Comparison of ENCODE assay signal across 1 cellular context in the genomic region with DNA sequence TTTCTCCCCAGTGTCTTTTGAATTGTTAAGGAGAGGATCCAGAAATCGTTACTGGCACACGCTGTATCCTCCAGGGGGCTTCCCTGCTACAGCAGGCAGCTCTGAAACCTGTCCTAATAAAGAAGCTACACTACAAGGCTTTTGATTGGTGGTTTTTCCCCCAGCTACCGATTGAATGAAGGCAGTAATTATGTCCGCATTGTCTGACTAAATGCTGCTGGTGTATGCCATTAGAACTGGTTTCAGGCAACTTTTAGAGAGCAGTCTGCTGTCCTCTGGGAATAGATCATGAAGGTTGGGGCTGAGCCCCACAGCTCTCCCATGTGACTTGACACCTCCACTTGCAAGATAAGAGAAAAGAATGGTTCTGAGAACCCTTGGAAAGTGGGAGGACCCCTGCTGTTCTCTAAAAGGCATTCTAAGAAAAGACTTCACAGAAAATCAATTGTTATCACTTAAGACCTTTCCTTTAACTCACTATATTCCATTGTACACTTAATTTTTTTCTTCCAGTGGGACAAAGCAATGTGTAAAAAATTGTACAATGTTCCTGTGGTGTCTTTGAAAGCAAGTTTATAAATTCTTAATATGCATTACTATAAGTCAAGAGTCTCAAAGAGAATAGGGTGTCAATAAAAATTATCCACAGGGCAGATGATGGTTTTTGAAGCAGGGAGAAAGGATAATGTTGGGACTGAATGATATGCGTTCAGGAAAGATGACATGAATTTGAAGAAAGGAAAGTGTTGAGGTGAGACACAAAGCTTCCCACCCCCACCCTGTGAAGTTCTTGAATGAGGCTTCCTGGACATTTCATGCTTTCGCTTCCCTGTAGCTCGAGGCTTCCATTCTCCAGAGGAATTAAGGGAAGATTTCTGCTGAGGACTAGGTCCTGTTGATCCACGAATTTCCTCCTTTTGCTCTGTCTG.
TF ChIP-seq lines count a peak whose summit lies in the region.

No MANE protein-coding gene starts in this region.

TF ChIP-seq in K562, 482 proteins besides CTCF, POLR2A, EP300 and RAD21:
- peak; percentile 53; the same call in 1 of the 2 replicates for TF ChIP-seq L3MBTL2 (IDR thresholded peaks at IDR 0.05)
- no peak for TF ChIP-seq NR1H2 (CRISPR knock-in tag; IDR thresholded peaks at IDR 0.05)
- TF ChIP-seq, protein P1, sequence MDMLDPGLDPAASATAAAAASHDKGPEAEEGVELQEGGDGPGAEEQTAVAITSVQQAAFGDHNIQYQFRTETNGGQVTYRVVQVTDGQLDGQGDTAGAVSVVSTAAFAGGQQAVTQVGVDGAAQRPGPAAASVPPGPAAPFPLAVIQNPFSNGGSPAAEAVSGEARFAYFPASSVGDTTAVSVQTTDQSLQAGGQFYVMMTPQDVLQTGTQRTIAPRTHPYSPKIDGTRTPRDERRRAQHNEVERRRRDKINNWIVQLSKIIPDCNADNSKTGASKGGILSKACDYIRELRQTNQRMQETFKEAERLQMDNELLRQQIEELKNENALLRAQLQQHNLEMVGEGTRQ (CRISPR knock-in tag; IDR thresholded peaks at IDR 0.05) = peak; percentile 47; the same call in 1 of the 2 replicates
